ENCODE assay signal across 15 cellular contexts in the genomic region with DNA sequence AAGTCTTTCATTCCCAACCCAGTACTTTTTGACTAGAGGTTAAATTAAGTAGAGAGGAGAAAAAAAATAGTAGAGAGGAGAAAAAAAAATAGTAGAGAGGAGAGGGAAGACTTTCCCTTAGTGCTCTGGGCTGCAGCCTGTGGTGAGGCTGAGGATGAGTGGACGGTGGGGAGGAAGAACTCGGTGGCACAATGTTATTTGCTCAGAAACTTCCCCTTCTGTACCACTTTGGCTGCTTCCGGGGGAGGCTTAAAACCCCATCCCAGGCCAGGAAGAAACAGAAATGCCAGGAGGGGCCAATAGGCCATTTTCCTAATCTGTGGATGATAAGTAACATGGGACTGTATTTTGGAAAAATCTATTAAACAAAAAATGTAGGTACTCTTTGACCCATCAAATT.
"Had no signal": no experiment of that assay in that cellular context is flagged by ENCODE, and none has a peak within 500 bp of the region (broad histone marks: within the 10 kb centered on the region; RNA-seq: fewer than 3 reads in every experiment).

No MANE protein-coding gene starts in this region.

- ATAC-seq: heart left ventricle, right cardiac atrium had no signal

- H3K36me3 ChIP-seq: heart left ventricle had no signal

- DNase-seq: dorsolateral prefrontal cortex; effector CD8-positive, alpha-beta T cell; heart left ventricle; hippocampal formation; kidney glomerular epithelial cell; mesendoderm; naive B cell; posterior cingulate gyrus; right cardiac atrium; small intestine; stimulated activated CD4-positive, alpha-beta T cell treated with anti-CD3 and anti-CD28 coated beads, Interleukin-12 subunit alpha, Interleukin-12 subunit beta, amount 100 ng/mL, for 4 hours; stimulated activated CD4-positive, alpha-beta T cell treated with anti-CD3 and anti-CD28 coated beads, Interleukin-2, amount 100 ng/mL, for 48 hours; stimulated activated naive CD4-positive, alpha-beta T cell treated with Interleukin-2 at 50 U/mL for 16 hours; trophoblast cell had no signal

- H3K4me1 ChIP-seq: heart left ventricle had no signal

- H3K4me3 ChIP-seq: coronary artery, dorsolateral prefrontal cortex, heart left ventricle had no signal

- H3K27ac ChIP-seq: coronary artery, dorsolateral prefrontal cortex, heart left ventricle had no signal
